Comparison of ENCODE assay signal across 8 cellular contexts in genomic region chr5:132830436-132831094, GRCh38. TPM values are rescaled to one million over a fixed set of nuclear protein-coding genes. Genes with fewer than 3 reads are reported as not detected.
DNase-seq lines count a peak whose midpoint lies in the region; ATAC-seq and TF ChIP-seq lines count a peak whose summit lies in the region.

Gene SHROOM1 (minus strand): TSS chr5:132830647. CDS start chr5:132826140, 4,507 bp downstream.

- TF ChIP-seq CTCF in GM20000 (IDR thresholded peaks at IDR 0.05; ENCODE audit: extremely low read depth, missing control alignments): no peak
- TF ChIP-seq CTCF in endothelial cell (IDR thresholded peaks at IDR 0.05; ENCODE audit: unreplicated experiment): no peak
- no peak for TF ChIP-seq CTCF in mucosa of descending colon (IDR thresholded peaks at IDR 0.05)

- no peaks in the 10 kb centered on the region for H3K9me3 Mint-ChIP-seq in T-cell
- no peaks in the 10 kb centered on the region for H3K9me3 Mint-ChIP-seq in endothelial cell (ENCODE audit: unreplicated experiment)

- peak within 1 kb of the TSS; percentile 81 to 88 (median 87) for H3K4me3 Mint-ChIP-seq in T-cell
- peak within 1 kb of the TSS; percentile 88 for H3K4me3 Mint-ChIP-seq in endothelial cell (ENCODE audit: unreplicated experiment)

- H3K27ac ChIP-seq in aorta (ENCODE audit: low read depth in 1 of 2, low read length in 2 of 2): no peak within 1 kb of the TSS

- POLR2A ChIA-PET in T-cell (lab: Charles Lee): interaction anchor here in 1 of 2 donors (0.6 kb wide), 1 partner anchor 281 kb away, joined by 4 read pairs; no protein-coding TSS in a partner anchor

- H3K4me1 Mint-ChIP-seq in T-cell: peaks cover 10 to 23% (median 11%) of the 10 kb centered on the region in 3 donors
- peaks cover 19% of the 10 kb centered on the region for H3K4me1 Mint-ChIP-seq in endothelial cell (ENCODE audit: unreplicated experiment)

- CTCF ChIA-PET in T-cell (lab: Charles Lee): interaction anchor here (1.0 to 1.2 kb wide), 2 partner anchors 10 to 53 kb away, joined by 4 to 5 read pairs; no protein-coding TSS in a partner anchor

- H3K4me3 ChIP-seq in mucosa of descending colon (peak within 1 kb of the TSS; percentile 63), aorta (ENCODE audit: low read length in 2 of 2) (peak within 1 kb of the TSS; percentile 45 to 57)

- peak; percentile 60 for ATAC-seq in HG03520 (IDR thresholded peaks at IDR 0.05; ENCODE audit: unreplicated experiment)
- peak; percentile 34 to 45 (median 42) for ATAC-seq in T-cell (replicated peaks in 1 of 4)
- ATAC-seq in mucosa of descending colon: peak; percentile 85
- peak; percentile 80 for ATAC-seq in aorta (ENCODE audit: low FRiP score)

- 4 to 5% methylated on average over 69 to 78 of the region's 78 CpGs for WGBS in aorta, 2 donors

- H3K9me3 ChIP-seq in mucosa of descending colon (no peaks in the 10 kb centered on the region), aorta (ENCODE audit: control insufficient read depth, low read length) (no peaks in the 10 kb centered on the region)

- H3K4me1 ChIP-seq in mucosa of descending colon (ENCODE audit: low read depth): peaks cover 11% of the 10 kb centered on the region
- no peaks in the 10 kb centered on the region for H3K4me1 ChIP-seq in aorta (ENCODE audit: control insufficient read depth in 1 of 2, insufficient read depth in 2 of 2, low read length in 2 of 2)

- peak; percentile 44 to 78 (median 70) for DNase-seq in NCI-H1417 (lab: John Stamatoyannopoulos, UW)
- DNase-seq in NCI-H1417 treated with DMSO at 0.1 percent for 48 hours (lab: John Stamatoyannopoulos, UW): no peak
- peak; percentile 93 for DNase-seq in GM20000 (ENCODE audit: low spot score)
- DNase-seq in T-cell: no peak
- no peak for DNase-seq in endothelial cell (ENCODE audit: low spot score)
- peak; percentile 79 to 89 (median 83) for DNase-seq in mucosa of descending colon
- DNase-seq in aorta: peak; percentile 76 to 91

- H3K27me3 ChIP-seq in aorta (ENCODE audit: control insufficient read depth in 1 of 2, insufficient read depth in 2 of 2, low read length in 1 of 2): no peaks in the 10 kb centered on the region

- H3K27me3 Mint-ChIP-seq in T-cell (peaks cover 35 to 49% of the 10 kb centered on the region in 2 donors), endothelial cell (ENCODE audit: unreplicated experiment) (peaks cover 13% of the 10 kb centered on the region)

- H3K36me3 Mint-ChIP-seq in T-cell (no peaks in the 10 kb centered on the region), endothelial cell (ENCODE audit: low read depth, unreplicated experiment) (peaks cover 5% of the 10 kb centered on the region)

- no peaks in the 10 kb centered on the region for H3K36me3 ChIP-seq in mucosa of descending colon (ENCODE audit: low read depth)
- H3K36me3 ChIP-seq in aorta (ENCODE audit: control insufficient read depth in 1 of 2, insufficient read depth in 2 of 2, low read length in 1 of 2): no peaks in the 10 kb centered on the region

- no peak within 1 kb of the TSS for H3K27ac Mint-ChIP-seq in T-cell
- H3K27ac Mint-ChIP-seq in endothelial cell (ENCODE audit: unreplicated experiment): peak within 1 kb of the TSS; percentile 37

- intact Hi-C loops in mucosa of descending colon (cut with DNase I, micrococcal nuclease) (no loop called here), aorta (cut with DNase I) (no loop called here)

RNA-seq across cellular contexts. Expression of gene SHROOM1, which starts in this region (rescaled TPM):
- total RNA-seq in T-cell (1 to 10 TPM in 1 of 5 donors, under 1 TPM in 2, not detected in 2; 0.35 to 1.1 (median 0.62) TPM), endothelial cell (ENCODE audit: unreplicated experiment) (5.6 TPM), mucosa of descending colon (10 to 100 TPM; 37.3 to 93.5 (median 63.0) TPM), aorta (10 to 100 TPM in 1 of 2 donors, 1 to 10 TPM in 1; 6.1 to 15.0 TPM)
- 10 to 100 TPM in 1 of 2 donors, 1 to 10 TPM in 1; 1.4 to 11.7 TPM for polyA plus RNA-seq in aorta

Comparison
In these comparisons a context has a peak if more than half of its experiments do, and no peak if none do; other contexts are left out.
1. DNase-seq: peak in NCI-H1417 (3 of 3), GM20000 (single experiment), mucosa of descending colon (3 of 3) and aorta (2 of 2); none in NCI-H1417 treated with DMSO at 0.1 percent for 48 hours (single experiment), T-cell (0 of 34) and endothelial cell (single experiment).
2. Peak in every context shown above with its lines, with median percentiles within 50 percentile points of each other: ATAC-seq.